8 cellular contexts compared by ENCODE assay signal in the genomic region with DNA sequence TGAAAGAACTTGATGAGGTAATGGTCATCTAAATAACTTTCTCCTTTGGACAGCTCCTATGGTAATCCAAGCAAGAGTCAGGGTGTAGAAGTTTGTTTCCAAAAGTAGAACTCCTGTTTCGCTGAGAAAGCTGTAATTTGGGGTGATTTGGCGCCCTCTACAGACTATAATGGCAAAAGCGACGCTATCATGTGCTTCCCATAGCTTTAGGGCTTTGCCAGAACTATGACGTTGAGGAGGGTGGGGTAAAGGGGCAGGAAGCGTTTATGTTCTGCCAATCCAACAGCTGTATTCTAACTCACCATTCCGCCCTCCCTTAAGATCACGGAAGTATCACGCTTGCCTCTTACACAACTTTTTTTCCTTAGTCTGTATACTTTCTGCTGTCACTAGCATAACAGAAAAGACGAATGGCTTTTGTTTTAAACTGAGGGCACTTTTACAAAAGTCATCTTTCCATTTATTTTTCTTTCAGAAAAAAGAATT. TPM values are rescaled to one million over a fixed set of nuclear protein-coding genes. Genes with fewer than 3 reads are reported as not detected.
DNase-seq lines count a peak whose midpoint lies in the region; FAIRE-seq and TF ChIP-seq lines count a peak whose summit lies in the region.

Gene FMO4 (plus strand): TSS at position 349 of the 486 bp plus-strand sequence. CDS start 5,643 bp downstream, outside the sequence.

- peak; percentile 41; the same call in 1 of the 2 replicates for TF ChIP-seq POLR2A in Raji (IDR thresholded peaks at IDR 0.05; ENCODE audit: insufficient read depth, low read depth, low read length)
- no peak for TF ChIP-seq POLR2A in suprapubic skin (IDR thresholded peaks at IDR 0.05)

- TF ChIP-seq EP300 in suprapubic skin (IDR thresholded peaks at IDR 0.05) = no peak

- DNase-seq in HAP-1 (ENCODE audit: low spot score in 2 of 2) (peak; percentile 87 to 95), M059J (ENCODE audit: low read depth) (peak; percentile 98), frontal cortex (ENCODE audit: low spot score in 2 of 2) (peak; percentile 54 to 77), nucleus accumbens (lab: John Stamatoyannopoulos, UW) (peak; percentile 5 to 90 (median 73)), suprapubic skin (ENCODE audit: low spot score in 2 of 2) (peak; percentile 86 to 91)
- peak; percentile 90 for DNase-seq in activated effector memory CD4-positive, alpha-beta T cell treated with anti-CD3 and anti-CD28 coated beads, Interleukin-2, amount 50 U/mL, for 16 hours

- no peaks in the 10 kb centered on the region for H3K27me3 ChIP-seq in HAP-1 (ENCODE audit: low read depth)
- H3K27me3 ChIP-seq in suprapubic skin = no peaks in the 10 kb centered on the region

- H3K4me1 ChIP-seq in HAP-1 (no peaks in the 10 kb centered on the region), suprapubic skin (peaks cover 5% of the 10 kb centered on the region)

- peak within 1 kb of the TSS; percentile 5; the same call in 1 of the 2 replicates for H3K4me3 ChIP-seq in HAP-1
- H3K4me3 ChIP-seq in suprapubic skin = peak within 1 kb of the TSS; percentile 38

- in situ Hi-C loops in HAP-1 (cut with MboI; ENCODE audit: low sequenced_read_pairs) = no loop called here

- WGBS in suprapubic skin = 0% methylated on average over 10 of the region's 10 CpGs

- H3K36me3 ChIP-seq in HAP-1 (replicated peaks) (no peaks in the 10 kb centered on the region), suprapubic skin (no peaks in the 10 kb centered on the region)

- H3K27ac ChIP-seq in suprapubic skin = peak within 1 kb of the TSS; percentile 49

- no peaks in the 10 kb centered on the region for H3K9me3 ChIP-seq in HAP-1
- H3K9me3 ChIP-seq in suprapubic skin = no peaks in the 10 kb centered on the region

- peak; percentile 97 for FAIRE-seq in G401.6 (lab: Jason Lieb, UNC)
- FAIRE-seq in frontal cortex (lab: Jason Lieb, UNC) = peak; percentile 95

- peak; percentile 73 to 85 for TF ChIP-seq CTCF in suprapubic skin (IDR thresholded peaks at IDR 0.05)

RNA-seq across cellular contexts. Expression of gene FMO4, which starts in this region (rescaled TPM):
- 9.9 and 10.2 TPM in 2 replicates for total RNA-seq in M059J (2014; rRNA removed; shearing (Covaris generic))
- total RNA-seq in frontal cortex (0.82 TPM), suprapubic skin (1 to 10 TPM; 1.5 to 6.6 (median 2.7) TPM)

Comparison
In these comparisons a context has a peak if more than half of its experiments do, and no peak if none do; other contexts are left out.
1. Peak in every context shown above with its lines: DNase-seq, H3K4me3 ChIP-seq and H3K27ac ChIP-seq.
2. Peak in DNase-seq in frontal cortex; RNA of the gene not detected or under 1 TPM.